2 cellular contexts compared by ENCODE assay signal in genomic region chr10:74813371-74813770, GRCh38.
A peak's percentile ranks its signal among the peaks of the same experiment; 100 is the strongest.
TF ChIP-seq lines count a peak whose summit lies in the region.

No MANE protein-coding gene starts in this region.

TF ChIP-seq in IMR-90, 13 proteins besides CTCF, POLR2A, EP300 and RAD21:
- TF ChIP-seq NFE2L2 (IDR thresholded peaks at IDR 0.05; ENCODE audit: low read depth, low read length) (no peak), FOS (IDR thresholded peaks at IDR 0.05; ENCODE audit: low read depth, low read length) (no peak), MAZ (IDR thresholded peaks at IDR 0.05; ENCODE audit: borderline replicate concordance, low read depth, low read length) (no peak), RCOR1 (IDR thresholded peaks at IDR 0.05; ENCODE audit: insufficient replicate concordance, low read length) (no peak), BHLHE40 (IDR thresholded peaks at IDR 0.05; ENCODE audit: low read depth, low read length) (no peak), RFX5 (IDR thresholded peaks at IDR 0.05; ENCODE audit: low read depth, low read length) (no peak), MXI1 (IDR thresholded peaks at IDR 0.05; ENCODE audit: borderline replicate concordance, low read depth, low read length) (no peak), SMC3 (IDR thresholded peaks at IDR 0.05; ENCODE audit: low read depth, low read length) (no peak)

TF ChIP-seq in H1, 55 proteins besides CTCF, POLR2A, EP300 and RAD21:
- TF ChIP-seq, protein P1, sequence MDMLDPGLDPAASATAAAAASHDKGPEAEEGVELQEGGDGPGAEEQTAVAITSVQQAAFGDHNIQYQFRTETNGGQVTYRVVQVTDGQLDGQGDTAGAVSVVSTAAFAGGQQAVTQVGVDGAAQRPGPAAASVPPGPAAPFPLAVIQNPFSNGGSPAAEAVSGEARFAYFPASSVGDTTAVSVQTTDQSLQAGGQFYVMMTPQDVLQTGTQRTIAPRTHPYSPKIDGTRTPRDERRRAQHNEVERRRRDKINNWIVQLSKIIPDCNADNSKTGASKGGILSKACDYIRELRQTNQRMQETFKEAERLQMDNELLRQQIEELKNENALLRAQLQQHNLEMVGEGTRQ (IDR thresholded peaks at IDR 0.05; ENCODE audit: low read length) = no peak
- no peak for TF ChIP-seq BACH1 (IDR thresholded peaks at IDR 0.05; ENCODE audit: low read length)
- no peak for TF ChIP-seq GABPA (IDR thresholded peaks at IDR 0.05; ENCODE audit: borderline replicate concordance, insufficient read depth, low read length)
- no peak for TF ChIP-seq TAF7 (optimal IDR thresholded peaks at IDR 0.05; ENCODE audit: borderline replicate concordance, low read depth, low read length)
- no peak for TF ChIP-seq KDM5A (IDR thresholded peaks at IDR 0.05; ENCODE audit: low read length)
- peak; percentile 73 for TF ChIP-seq MAX (IDR thresholded peaks at IDR 0.05)
- TF ChIP-seq JUN (IDR thresholded peaks at IDR 0.05; ENCODE audit: low read depth, low read length) = no peak
- no peak for TF ChIP-seq CHD7 (IDR thresholded peaks at IDR 0.05; ENCODE audit: insufficient replicate concordance, low read length)
- no peak for TF ChIP-seq CEBPB (IDR thresholded peaks at IDR 0.05; ENCODE audit: low read depth, low read length)
- no peak for TF ChIP-seq SAP30 (IDR thresholded peaks at IDR 0.05; ENCODE audit: insufficient read depth, insufficient replicate concordance, low read length)
- no peak for TF ChIP-seq CBX8 (IDR thresholded peaks at IDR 0.05; ENCODE audit: borderline replicate concordance, low read depth, low read length)
- no peak for TF ChIP-seq MAFK (IDR thresholded peaks at IDR 0.05; ENCODE audit: low read depth, low read length)
- TF ChIP-seq E2F6 (IDR thresholded peaks at IDR 0.05) = peak; percentile 70
- TF ChIP-seq RFX5 (IDR thresholded peaks at IDR 0.05; ENCODE audit: borderline replicate concordance, low read depth, low read length) = no peak
- TF ChIP-seq ASH2L (IDR thresholded peaks at IDR 0.05; ENCODE audit: low read length) = peak; percentile 29
- TF ChIP-seq CHD2 (IDR thresholded peaks at IDR 0.05; ENCODE audit: low read length) = no peak
- TF ChIP-seq CTBP2 (IDR thresholded peaks at IDR 0.05; ENCODE audit: borderline replicate concordance, insufficient read depth, insufficient read length, low read length) = no peak
- no peak for TF ChIP-seq RNF2 (IDR thresholded peaks at IDR 0.05; ENCODE audit: borderline replicate concordance, low read depth, low read length, missing control alignments, poor library complexity, severe bottlenecking)
- no peak for TF ChIP-seq HDAC6 (IDR thresholded peaks at IDR 0.05; ENCODE audit: low read depth, low read length)
- TF ChIP-seq RXRA (IDR thresholded peaks at IDR 0.05; ENCODE audit: insufficient read depth, low read depth, low read length) = no peak
- TF ChIP-seq SP1 (IDR thresholded peaks at IDR 0.05; ENCODE audit: low read depth, low read length) = no peak
- TF ChIP-seq YY1 (IDR thresholded peaks at IDR 0.05; ENCODE audit: low read depth, low read length) = no peak
- no peak for TF ChIP-seq BRCA1 (IDR thresholded peaks at IDR 0.05; ENCODE audit: low read depth, low read length)
- TF ChIP-seq, protein P2, sequence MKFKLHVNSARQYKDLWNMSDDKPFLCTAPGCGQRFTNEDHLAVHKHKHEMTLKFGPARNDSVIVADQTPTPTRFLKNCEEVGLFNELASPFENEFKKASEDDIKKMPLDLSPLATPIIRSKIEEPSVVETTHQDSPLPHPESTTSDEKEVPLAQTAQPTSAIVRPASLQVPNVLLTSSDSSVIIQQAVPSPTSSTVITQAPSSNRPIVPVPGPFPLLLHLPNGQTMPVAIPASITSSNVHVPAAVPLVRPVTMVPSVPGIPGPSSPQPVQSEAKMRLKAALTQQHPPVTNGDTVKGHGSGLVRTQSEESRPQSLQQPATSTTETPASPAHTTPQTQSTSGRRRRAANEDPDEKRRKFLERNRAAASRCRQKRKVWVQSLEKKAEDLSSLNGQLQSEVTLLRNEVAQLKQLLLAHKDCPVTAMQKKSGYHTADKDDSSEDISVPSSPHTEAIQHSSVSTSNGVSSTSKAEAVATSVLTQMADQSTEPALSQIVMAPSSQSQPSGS (IDR thresholded peaks at IDR 0.05; ENCODE audit: low read length) = no peak
- TF ChIP-seq GTF2F1 (IDR thresholded peaks at IDR 0.05; ENCODE audit: borderline replicate concordance, low read depth, low read length) = no peak
- no peak for TF ChIP-seq BCL11A (IDR thresholded peaks at IDR 0.05; ENCODE audit: low read depth in 2 of 2, low read length in 2 of 2)
- peak; percentile 20; the same call in 1 of the 2 replicates for TF ChIP-seq TBP (IDR thresholded peaks at IDR 0.05; ENCODE audit: low read depth, low read length)
- no peak for TF ChIP-seq EGR1 (IDR thresholded peaks at IDR 0.05; ENCODE audit: borderline replicate concordance, low read depth, low read length)
- TF ChIP-seq RBBP5 (IDR thresholded peaks at IDR 0.05; ENCODE audit: borderline replicate concordance, low read depth, low read length) = no peak; the same call in 1 of the 2 replicates
- no peak for TF ChIP-seq SIRT6 (IDR thresholded peaks at IDR 0.05; ENCODE audit: low read length)
- TF ChIP-seq HDAC2 (IDR thresholded peaks at IDR 0.05; ENCODE audit: borderline replicate concordance in 1 of 2, low read depth in 2 of 2, low read length in 2 of 2) = no peak
- no peak for TF ChIP-seq EZH2 (IDR thresholded peaks at IDR 0.05; ENCODE audit: low read depth, low read length, severe bottlenecking)
TF ChIP-seq in H1: peak in this region for 4.
